1 cellular context compared by ENCODE assay signal in genomic region chr3:194447161-194447560, GRCh38.
TF ChIP-seq lines count a peak whose summit lies in the region.

No MANE protein-coding gene starts in this region.

TF ChIP-seq in HepG2, 621 proteins besides CTCF, POLR2A, EP300 and RAD21 (continued from another document and continues in another):
- TF ChIP-seq AHDC1 (CRISPR knock-in tag; IDR thresholded peaks at IDR 0.05; ENCODE audit: borderline replicate concordance) (no peak), KDM6A (CRISPR knock-in tag; IDR thresholded peaks at IDR 0.05; ENCODE audit: low read depth) (no peak), ZNF12 (CRISPR knock-in tag; IDR thresholded peaks at IDR 0.05) (no peak), ONECUT2 (CRISPR knock-in tag; IDR thresholded peaks at IDR 0.05) (0 out of 2 replicates have a peak, but pooled peaks have one; percentile 20), ZNF703 (CRISPR knock-in tag; IDR thresholded peaks at IDR 0.05; ENCODE audit: borderline replicate concordance) (no peak), TEAD2 (CRISPR knock-in tag; IDR thresholded peaks at IDR 0.05) (no peak), RNF2 (conservative IDR thresholded peaks at IDR 0.05; ENCODE audit: low read depth) (no peak), ZBTB2 (CRISPR knock-in tag; IDR thresholded peaks at IDR 0.05; ENCODE audit: low read depth) (no peak), PCBP1 (IDR thresholded peaks at IDR 0.05; ENCODE audit: borderline replicate concordance, low read depth, low read length) (no peak), CENPX (CRISPR knock-in tag; IDR thresholded peaks at IDR 0.05) (no peak), KDM2A (CRISPR knock-in tag; IDR thresholded peaks at IDR 0.05; ENCODE audit: borderline replicate concordance, low read depth) (no peak), MTA3 (CRISPR knock-in tag; IDR thresholded peaks at IDR 0.05) (no peak), CENPT (CRISPR knock-in tag; IDR thresholded peaks at IDR 0.05; ENCODE audit: low read depth) (no peak), TEF (CRISPR knock-in tag; IDR thresholded peaks at IDR 0.05) (no peak), ZNF513 (CRISPR knock-in tag; conservative IDR thresholded peaks at IDR 0.05) (no peak), ZNF234 (CRISPR knock-in tag; conservative IDR thresholded peaks at IDR 0.05) (no peak), ZNF790 (CRISPR knock-in tag; IDR thresholded peaks at IDR 0.05; ENCODE audit: borderline replicate concordance) (no peak), FOXM1 (CRISPR knock-in tag; IDR thresholded peaks at IDR 0.05) (no peak), SKI (IDR thresholded peaks at IDR 0.05; ENCODE audit: partially characterized antibody) (no peak), GTF3A (CRISPR knock-in tag; conservative IDR thresholded peaks at IDR 0.05) (no peak), ZBTB33 (CRISPR knock-in tag; IDR thresholded peaks at IDR 0.05) (peak; percentile 97), ZNF329 (CRISPR knock-in tag; IDR thresholded peaks at IDR 0.05; ENCODE audit: low read depth) (no peak), TAF1 (CRISPR knock-in tag; IDR thresholded peaks at IDR 0.05) (no peak), IRF1 (CRISPR knock-in tag; IDR thresholded peaks at IDR 0.05; ENCODE audit: low read depth) (no peak), ZNF615 (CRISPR knock-in tag; IDR thresholded peaks at IDR 0.05; ENCODE audit: borderline replicate concordance) (no peak), GZF1 (CRISPR knock-in tag; IDR thresholded peaks at IDR 0.05) (no peak), TCF7L2 (IDR thresholded peaks at IDR 0.05; ENCODE audit: low read depth, low read length) (peak; percentile 88), HNF4A (CRISPR knock-in tag; IDR thresholded peaks at IDR 0.05) (no peak), NFATC3 (CRISPR knock-in tag; IDR thresholded peaks at IDR 0.05) (no peak), ZC3H13 (CRISPR knock-in tag; IDR thresholded peaks at IDR 0.05) (no peak), ATAD3A (CRISPR knock-in tag; IDR thresholded peaks at IDR 0.05) (no peak), TOE1 (CRISPR knock-in tag; IDR thresholded peaks at IDR 0.05) (no peak), FOXA3 (CRISPR knock-in tag; IDR thresholded peaks at IDR 0.05) (peak; percentile 46; the same call in 1 of the 2 replicates), ZBTB40 (IDR thresholded peaks at IDR 0.05) (no peak), ZBTB40 (CRISPR knock-in tag; IDR thresholded peaks at IDR 0.05) (no peak), ZNF431 (CRISPR knock-in tag; IDR thresholded peaks at IDR 0.05; ENCODE audit: borderline replicate concordance, low read depth) (no peak), ZNF768 (CRISPR knock-in tag; IDR thresholded peaks at IDR 0.05) (no peak), POGK (CRISPR knock-in tag; conservative IDR thresholded peaks at IDR 0.05) (no peak), CAMTA2 (CRISPR knock-in tag; IDR thresholded peaks at IDR 0.05; ENCODE audit: borderline replicate concordance) (no peak), SIX1 (CRISPR knock-in tag; IDR thresholded peaks at IDR 0.05; ENCODE audit: borderline replicate concordance) (no peak), ARID2 (CRISPR knock-in tag; IDR thresholded peaks at IDR 0.05; ENCODE audit: borderline replicate concordance) (no peak)
